ENCODE assay signal across 27 cellular contexts in genomic region chr14:101508948-101509729, GRCh38. TPM values are rescaled to one million over a fixed set of nuclear protein-coding genes. Genes with fewer than 3 reads are reported as not detected.
DNase-seq lines count a peak whose midpoint lies in the region; ATAC-seq and TF ChIP-seq lines count a peak whose summit lies in the region.
"Had no signal": no experiment of that assay in that cellular context is flagged by ENCODE, and none has a peak within 500 bp of the region (broad histone marks: within the 10 kb centered on the region; RNA-seq: fewer than 3 reads in every experiment).

No MANE protein-coding gene starts in this region.

- no peak overlapping the region for H3K27ac Mint-ChIP-seq in mesothelial cell of epicardium
- H3K27ac Mint-ChIP-seq: activated CD4-positive, alpha-beta T cell treated with anti-CD3 and anti-CD28 coated beads, Interleukin-2, amount 10 ng/mL, durations not matched to agents 24 days and 14 days had no signal

- no peaks in the 10 kb centered on the region for H3K27me3 ChIP-seq in BLaER1
- H3K27me3 ChIP-seq in BLaER1 treated with 17β-estradiol and CSF1 and Interleukin-3, amounts not matched to agents 10 nM and 100 nM: no peaks in the 10 kb centered on the region
- no peaks in the 10 kb centered on the region for H3K27me3 ChIP-seq in effector memory CD4-positive, alpha-beta T cell (replicated peaks; ENCODE audit: control insufficient read depth, insufficient read depth, low read length, poor library complexity, severe bottlenecking)
- H3K27me3 ChIP-seq: neutrophil had no signal

- no peaks in the 10 kb centered on the region for H4K20me1 ChIP-seq in BLaER1
- H4K20me1 ChIP-seq in BLaER1 treated with 17β-estradiol and CSF1 and Interleukin-3, amounts not matched to agents 10 nM and 100 nM: no peaks in the 10 kb centered on the region

- H3K4me1 Mint-ChIP-seq in mesothelial cell of epicardium: no peaks in the 10 kb centered on the region
- H3K4me1 Mint-ChIP-seq: activated CD4-positive, alpha-beta T cell treated with anti-CD3 and anti-CD28 coated beads, Interleukin-2, amount 10 ng/mL, durations not matched to agents 24 days and 14 days had no signal

- no peak for ATAC-seq in esophagus mucosa
- ATAC-seq in GM21515 (IDR thresholded peaks at IDR 0.05; ENCODE audit: unreplicated experiment): no peak
- ATAC-seq: HCT116, Panc1 had no signal

- H3K9me3 Mint-ChIP-seq in mesothelial cell of epicardium: no peaks in the 10 kb centered on the region
- H3K9me3 Mint-ChIP-seq: activated CD4-positive, alpha-beta T cell treated with anti-CD3 and anti-CD28 coated beads, Interleukin-2, amount 10 ng/mL, durations not matched to agents 24 days and 14 days had no signal

- peak overlapping the region; percentile 81 for H3K4me2 ChIP-seq in BLaER1
- H3K4me2 ChIP-seq in BLaER1 treated with 17β-estradiol and CSF1 and Interleukin-3, amounts not matched to agents 10 nM and 100 nM: peak overlapping the region; percentile 51 to 95 (median 86)

- H3K9ac ChIP-seq in BLaER1: 0 out of 2 replicates have a peak overlapping the region, but pooled peaks have one; percentile 26
- H3K9ac ChIP-seq in BLaER1 treated with 17β-estradiol and CSF1 and Interleukin-3, amounts not matched to agents 10 nM and 100 nM: no peak overlapping the region

- H3K4me3 Mint-ChIP-seq in mesothelial cell of epicardium: no peak overlapping the region
- H3K4me3 Mint-ChIP-seq: activated CD4-positive, alpha-beta T cell treated with anti-CD3 and anti-CD28 coated beads, Interleukin-2, amount 10 ng/mL, durations not matched to agents 24 days and 14 days had no signal

- no peaks in the 10 kb centered on the region for H3K27me3 Mint-ChIP-seq in mesothelial cell of epicardium (ENCODE audit: low read depth)
- H3K27me3 Mint-ChIP-seq: activated CD4-positive, alpha-beta T cell treated with anti-CD3 and anti-CD28 coated beads, Interleukin-2, amount 10 ng/mL, durations not matched to agents 24 days and 14 days had no signal

- H3K9me3 ChIP-seq in BLaER1: no peaks in the 10 kb centered on the region
- H3K9me3 ChIP-seq in BLaER1 treated with 17β-estradiol and CSF1 and Interleukin-3, amounts not matched to agents 10 nM and 100 nM (replicated peaks in 1 of 11): peaks cover 0 to 2% (median 0%) of the 10 kb centered on the region in 11 experiments; a peak in 6 of 22 replicates
- no peaks in the 10 kb centered on the region for H3K9me3 ChIP-seq in effector memory CD4-positive, alpha-beta T cell (ENCODE audit: control insufficient read depth, low read length)
- H3K9me3 ChIP-seq: neutrophil, psoas muscle, SJCRH30 had no signal

- H3K4me3 ChIP-seq in BLaER1 (no peak overlapping the region), coronary artery (no peak overlapping the region)
- no peak overlapping the region for H3K4me3 ChIP-seq in BLaER1 treated with 17β-estradiol and CSF1 and Interleukin-3, amounts not matched to agents 10 nM and 100 nM
- no peak overlapping the region for H3K4me3 ChIP-seq in effector memory CD4-positive, alpha-beta T cell (ENCODE audit: insufficient read depth, low read depth, low read length, poor library complexity, severe bottlenecking)
- H3K4me3 ChIP-seq: psoas muscle, SJCRH30, skin epidermis had no signal

- H3K36me3 ChIP-seq in BLaER1: no peaks in the 10 kb centered on the region
- no peaks in the 10 kb centered on the region for H3K36me3 ChIP-seq in BLaER1 treated with 17β-estradiol and CSF1 and Interleukin-3, amounts not matched to agents 10 nM and 100 nM
- H3K36me3 ChIP-seq in effector memory CD4-positive, alpha-beta T cell (ENCODE audit: control insufficient read depth, insufficient read depth, low read length): no peaks in the 10 kb centered on the region
- H3K36me3 ChIP-seq: neutrophil, SJCRH30, WERI-Rb-1 had no signal

- no peaks in the 10 kb centered on the region for H3K36me3 Mint-ChIP-seq in mesothelial cell of epicardium

- peaks cover 96% of the 10 kb centered on the region for H3K4me1 ChIP-seq in BLaER1
- H3K4me1 ChIP-seq in BLaER1 treated with 17β-estradiol and CSF1 and Interleukin-3, amounts not matched to agents 10 nM and 100 nM: peaks cover 64 to 100% (median 96%) of the 10 kb centered on the region in 10 experiments
- no peaks in the 10 kb centered on the region for H3K4me1 ChIP-seq in effector memory CD4-positive, alpha-beta T cell (ENCODE audit: control insufficient read depth, insufficient read depth, low read length, poor library complexity, severe bottlenecking)
- H3K4me1 ChIP-seq: psoas muscle, SJCRH30 had no signal

- peak overlapping the region; percentile 61 for H3K27ac ChIP-seq in BLaER1
- peak overlapping the region in 5 of 11 experiments; percentile 6 to 61 (median 32); a peak in 8 of 22 replicates for H3K27ac ChIP-seq in BLaER1 treated with 17β-estradiol and CSF1 and Interleukin-3, amounts not matched to agents 10 nM and 100 nM
- H3K27ac ChIP-seq in coronary artery: no peak overlapping the region
- H3K27ac ChIP-seq in effector memory CD4-positive, alpha-beta T cell (ENCODE audit: insufficient read depth, low read length, poor library complexity, severe bottlenecking): no peak overlapping the region
- H3K27ac ChIP-seq: neutrophil, psoas muscle, SJCRH30, WERI-Rb-1 had no signal

- TF ChIP-seq CTCF in coronary artery (IDR thresholded peaks at IDR 0.05): no peak
- TF ChIP-seq CTCF in mesothelial cell of epicardium (IDR thresholded peaks at IDR 0.05; ENCODE audit: unreplicated experiment): no peak

- peak; percentile 71 for DNase-seq in coronary artery (ENCODE audit: low spot score)
- DNase-seq in mesenteric fat pad (ENCODE audit: low spot score): peak; percentile 79
- no peak for DNase-seq in mesothelial cell of epicardium (ENCODE audit: low spot score in 2 of 2, unreplicated experiment in 2 of 2)
- DNase-seq in effector memory CD4-positive, alpha-beta T cell: no peak
- DNase-seq: activated CD4-positive, alpha-beta T cell treated with anti-CD3 and anti-CD28 coated beads, Interleukin-2, amount 10 ng/mL, durations not matched to agents 24 days and 14 days; activated gamma-delta T cell; DMS79 treated with DMSO at 0.1 percent for 48 hours; GF-D8; kidney glomerular epithelial cell; mesendoderm; NCI-H1092; NCI-H1694; SJCRH30; stimulated activated naive CD4-positive, alpha-beta T cell; T1000 had no signal

RNA-seq across cellular contexts. Expression of gene DIO3, which starts 52.2 kb away (rescaled TPM):
- total RNA-seq in mesenteric fat pad (6.4 TPM), mesothelial cell of epicardium (31.0 to 35.8 TPM (median 35.6 TPM) in 3 replicates), esophagus mucosa (0.12 TPM)
- total RNA-seq: activated CD4-positive, alpha-beta T cell treated with anti-CD3 and anti-CD28 coated beads, Interleukin-2, amount 10 ng/mL, durations not matched to agents 24 days and 14 days; activated CD8-positive, alpha-beta memory T cell treated with anti-CD3 and anti-CD28 coated beads for 36 hours; dermis microvascular lymphatic vessel endothelial cell; SJCRH30 had no signal

Comparison
In these comparisons a context has a peak if more than half of its experiments do, and no peak if none do; other contexts are left out.
1. DNase-seq: peak in coronary artery (single experiment) and mesenteric fat pad (single experiment); none in mesothelial cell of epicardium (0 of 2) and effector memory CD4-positive, alpha-beta T cell (0 of 3).